In genomic region chr19:15249560-15249874, GRCh38 we compare ENCODE assay signal across 11 cellular contexts. TPM values are rescaled to one million over a fixed set of nuclear protein-coding genes. Genes with fewer than 3 reads are reported as not detected.
DNase-seq lines count a peak whose midpoint lies in the region; ATAC-seq, FAIRE-seq and TF ChIP-seq lines count a peak whose summit lies in the region.
"Had no signal": no experiment of that assay in that cellular context is flagged by ENCODE, and none has a peak within 500 bp of the region (broad histone marks: within the 10 kb centered on the region; RNA-seq: fewer than 3 reads in every experiment).

No MANE protein-coding gene starts in this region.

- H3K27ac ChIP-seq in astrocyte (ENCODE audit: low read depth, low read length) (peak overlapping the region; percentile 99), skeletal muscle tissue (ENCODE audit: low read depth, low read length) (peak overlapping the region; percentile 80)
- no peak overlapping the region for H3K27ac ChIP-seq in CD4-positive, alpha-beta T cell (ENCODE audit: low read depth, low read length)

- CTCF ChIA-PET in Caco-2 (lab: Charles Lee) = interaction anchor here (0.7 to 1.4 kb wide), 3 partner anchors 54 to 88 kb away, joined by 3 to 7 read pairs (median 4); no protein-coding TSS in a partner anchor
- CTCF ChIA-PET in CD4-positive, alpha-beta T cell (lab: Charles Lee) = no interaction called here

- intact Hi-C loops in Caco-2 (cut with micrococcal nuclease; ENCODE audit: unreplicated experiment) = loop anchor here (5.0 kb wide), 1 partner anchor 52 kb away; no protein-coding TSS in a partner anchor
- intact Hi-C loops in CD4-positive, alpha-beta T cell (cut with DNase I, micrococcal nuclease) = no loop called here

- H3K4me3 ChIP-seq in Caco-2 (ENCODE audit: low read depth, low read length) (no peak overlapping the region), astrocyte (ENCODE audit: insufficient read depth, low read depth, low read length) (peak overlapping the region; percentile 31), skeletal muscle tissue (ENCODE audit: low read length in 3 of 3) (peak overlapping the region in 2 of 3 donors; percentile 13 to 17)

- H3K4me2 ChIP-seq in astrocyte (ENCODE audit: low read length) = peak overlapping the region; percentile 84

- no TSS peak for BruUV-seq in Caco-2 (replicated peaks; lab: Mats Ljungman, UMichigan)

- H3K27ac Mint-ChIP-seq in Caco-2 (ENCODE audit: unreplicated experiment) = peak overlapping the region; percentile 85
- H3K27ac Mint-ChIP-seq in astrocyte (ENCODE audit: unreplicated experiment) = peak overlapping the region; percentile 94
- no peak overlapping the region for H3K27ac Mint-ChIP-seq in CD4-positive, alpha-beta T cell

- H2AFZ ChIP-seq in astrocyte (ENCODE audit: low read depth, low read length) = no peak overlapping the region

- H3K9me3 ChIP-seq in Caco-2 = no peaks in the 10 kb centered on the region
- no peaks in the 10 kb centered on the region for H3K9me3 ChIP-seq in astrocyte (ENCODE audit: insufficient read depth, low read depth, low read length)
- no peaks in the 10 kb centered on the region for H3K9me3 ChIP-seq in skeletal muscle tissue (ENCODE audit: control insufficient read depth in 3 of 3, low read length in 3 of 3)
- no peaks in the 10 kb centered on the region for H3K9me3 ChIP-seq in CD4-positive, alpha-beta T cell (ENCODE audit: control insufficient read depth, low read length)

- TF ChIP-seq CTCF in Caco-2 (IDR thresholded peaks at IDR 0.05; ENCODE audit: insufficient read depth in 1 of 2, low read depth in 1 of 2, low read length in 1 of 2, severe bottlenecking in 1 of 2, unreplicated experiment in 1 of 2) = no peak
- no peak for TF ChIP-seq CTCF in astrocyte (IDR thresholded peaks at IDR 0.05; ENCODE audit: insufficient read depth, low read depth, low read length)
- no peak for TF ChIP-seq CTCF in CD4-positive, alpha-beta T cell (IDR thresholded peaks at IDR 0.05)

- POLR2A ChIA-PET in Caco-2 (lab: Charles Lee) = no interaction called here
- POLR2A ChIA-PET in CD4-positive, alpha-beta T cell (lab: Charles Lee) = no interaction called here

- H3K9me3 Mint-ChIP-seq in Caco-2 (ENCODE audit: unreplicated experiment) (no peaks in the 10 kb centered on the region), astrocyte (ENCODE audit: unreplicated experiment) (no peaks in the 10 kb centered on the region)
- H3K9me3 Mint-ChIP-seq in CD4-positive, alpha-beta T cell = no peaks in the 10 kb centered on the region

- H3K4me1 Mint-ChIP-seq in Caco-2 (ENCODE audit: low read depth, unreplicated experiment) = peaks cover 19% of the 10 kb centered on the region
- peaks cover 60% of the 10 kb centered on the region for H3K4me1 Mint-ChIP-seq in astrocyte (ENCODE audit: low read depth, unreplicated experiment)
- H3K4me1 Mint-ChIP-seq in CD4-positive, alpha-beta T cell (ENCODE audit: low read depth) = no peaks in the 10 kb centered on the region

- peaks cover 27% of the 10 kb centered on the region for H3K4me1 ChIP-seq in Caco-2
- H3K4me1 ChIP-seq in astrocyte (ENCODE audit: insufficient read depth, low read length) = peaks cover 59% of the 10 kb centered on the region
- H3K4me1 ChIP-seq in skeletal muscle tissue (ENCODE audit: control insufficient read depth in 3 of 3, insufficient read depth in 3 of 3, low read length in 3 of 3) = peaks cover 90 to 96% (median 94%) of the 10 kb centered on the region in 3 donors

- H3K27me3 ChIP-seq in Caco-2 (replicated peaks; ENCODE audit: control insufficient read depth, insufficient read depth, low read length) = no peaks in the 10 kb centered on the region
- H3K27me3 ChIP-seq in astrocyte (ENCODE audit: insufficient read depth, low read length) = no peaks in the 10 kb centered on the region
- H3K27me3 ChIP-seq in skeletal muscle tissue (ENCODE audit: control insufficient read depth in 3 of 3, insufficient read depth in 3 of 3, low read length in 3 of 3) = no peaks in the 10 kb centered on the region
- H3K27me3 ChIP-seq in CD4-positive, alpha-beta T cell (ENCODE audit: control insufficient read depth, insufficient read depth, low read length) = no peaks in the 10 kb centered on the region

- DNase-seq in Caco-2 (no peak), astrocyte (ENCODE audit: low read depth) (no peak), left kidney (ENCODE audit: low read depth, low spot score) (peak; percentile 42), NOMO-1 (lab: John Stamatoyannopoulos, UW; ENCODE audit: unreplicated experiment in 2 of 2) (no peak), NK-92 (lab: John Stamatoyannopoulos, UW; ENCODE audit: unreplicated experiment) (no peak), SIG-M5 (lab: John Stamatoyannopoulos, UW) (no peak)
- no peak for DNase-seq in CD4-positive, alpha-beta T cell
- DNase-seq: activated CD8-positive, alpha-beta memory T cell treated with anti-CD3 and anti-CD28 coated beads, Interleukin-2, amount 50 U/mL, for 4 hours; NCI-H774; T-helper 2 cell had no signal

- H3K9ac ChIP-seq in astrocyte (ENCODE audit: low read length) (peak overlapping the region; percentile 89), skeletal muscle tissue (ENCODE audit: low read depth in 1 of 3, low read length in 3 of 3) (peak overlapping the region; percentile 60 to 79 (median 61))

- H3K27me3 Mint-ChIP-seq in Caco-2 (ENCODE audit: insufficient read depth, unreplicated experiment) (no peaks in the 10 kb centered on the region), astrocyte (ENCODE audit: low read depth, unreplicated experiment) (no peaks in the 10 kb centered on the region)
- no peaks in the 10 kb centered on the region for H3K27me3 Mint-ChIP-seq in CD4-positive, alpha-beta T cell

- FAIRE-seq in astrocyte (lab: Jason Lieb, UNC) = no peak

- H3K79me2 ChIP-seq in astrocyte (ENCODE audit: insufficient read depth, low read length) = peaks cover 75% of the 10 kb centered on the region

- no peak overlapping the region for H3K4me3 Mint-ChIP-seq in Caco-2 (ENCODE audit: unreplicated experiment)
- peak overlapping the region; percentile 34 for H3K4me3 Mint-ChIP-seq in astrocyte (ENCODE audit: unreplicated experiment)
- H3K4me3 Mint-ChIP-seq in CD4-positive, alpha-beta T cell = no peak overlapping the region

- ATAC-seq in CD4-positive, alpha-beta T cell (ENCODE audit: poor library complexity) = no peak

- H3K36me3 ChIP-seq in Caco-2 (ENCODE audit: control insufficient read depth, insufficient read depth, low read length) (peaks cover 17% of the 10 kb centered on the region), astrocyte (ENCODE audit: insufficient read depth, low read length) (peaks cover 16% of the 10 kb centered on the region), skeletal muscle tissue (ENCODE audit: control insufficient read depth in 3 of 3, insufficient read depth in 3 of 3, low read length in 3 of 3) (peaks cover 30 to 45% (median 42%) of the 10 kb centered on the region in 3 donors)

- H4K20me1 ChIP-seq in astrocyte (ENCODE audit: insufficient read depth, low read length) = peaks cover 89% of the 10 kb centered on the region

- H3K36me3 Mint-ChIP-seq in Caco-2 (ENCODE audit: insufficient read depth, unreplicated experiment) (peaks cover 92% of the 10 kb centered on the region), astrocyte (ENCODE audit: low read depth, unreplicated experiment) (peaks cover 13% of the 10 kb centered on the region)
- peaks cover 85% of the 10 kb centered on the region for H3K36me3 Mint-ChIP-seq in CD4-positive, alpha-beta T cell (ENCODE audit: low read depth)

RNA-seq across cellular contexts. Expression of gene EPHX3, which starts 17.3 kb away (rescaled TPM):
- 0.97 and 1.2 TPM in 2 replicates for total RNA-seq in Caco-2 (2022)
- total RNA-seq in astrocyte = 0.54 and 0.87 TPM in 2 replicates
- not detected for total RNA-seq in skeletal muscle tissue
- not detected for total RNA-seq in CD4-positive, alpha-beta T cell

RNA-seq across cellular contexts. Expression of gene NOTCH3, which starts 48.7 kb away (rescaled TPM):
- total RNA-seq in Caco-2 (2022) (53.5 and 60.6 TPM in 2 replicates), astrocyte (162 and 219 TPM in 2 replicates), skeletal muscle tissue (77.8 TPM)
- total RNA-seq in CD4-positive, alpha-beta T cell = not detected

Comparison
In these comparisons a context has a peak if more than half of its experiments do, and no peak if none do; other contexts are left out.
1. RNA of gene NOTCH3, which starts 48.7 kb away (total RNA-seq): 162 to 219 TPM in astrocyte, 77.8 TPM in skeletal muscle tissue (single experiment) and 53.5 to 60.6 TPM in Caco-2; not detected in CD4-positive, alpha-beta T cell; every median in the first group is over 10 times any median in the second.